8 cellular contexts compared by ENCODE assay signal in the genomic region with DNA sequence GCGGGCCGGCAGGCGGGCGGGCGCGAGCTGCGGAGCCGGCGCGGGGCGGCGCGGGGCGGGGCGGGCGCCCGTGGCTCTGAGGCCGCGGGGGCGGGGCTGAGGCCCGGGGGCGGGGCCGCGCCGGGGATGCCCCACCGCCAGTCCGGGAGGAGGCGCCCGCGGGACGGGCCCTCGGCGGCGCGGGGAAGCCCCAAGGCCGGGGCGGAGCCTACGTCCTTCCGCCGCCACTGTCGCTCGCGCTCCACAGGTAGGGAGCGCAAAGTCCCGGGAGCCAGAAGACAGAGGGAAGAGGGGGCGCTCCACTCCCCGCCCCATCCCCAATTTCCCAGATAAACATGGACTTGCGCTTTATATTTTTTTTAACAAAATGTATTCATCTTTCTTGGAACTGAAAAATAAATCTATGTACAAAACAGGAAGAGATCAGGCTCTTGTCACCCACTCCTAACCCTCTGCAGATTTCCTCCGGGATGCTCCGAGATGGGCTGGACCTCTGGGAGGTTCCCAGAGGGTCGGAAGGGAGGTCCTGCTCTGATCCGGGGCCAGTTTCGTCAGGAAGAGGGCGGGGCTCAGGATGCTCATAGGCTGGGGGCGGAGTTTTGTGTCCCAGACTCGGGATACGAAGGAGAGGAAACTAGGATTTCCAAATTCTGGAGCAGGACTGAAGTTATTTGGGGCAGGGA. TPM values are rescaled to one million over a fixed set of nuclear protein-coding genes. Genes with fewer than 3 reads are reported as not detected.
A peak's percentile ranks its signal among the peaks of the same experiment; 100 is the strongest.
DNase-seq lines count a peak whose midpoint lies in the region; TF ChIP-seq lines count a peak whose summit lies in the region.

TSS of gene MAP4K2 (minus strand) at position 52 of the 683 bp plus-strand sequence. CDS start 65 bp downstream, outside the sequence.

- DNase-seq in AG10803 (ENCODE audit: low read depth) (peak; percentile 74), HT-29 (ENCODE audit: low spot score) (peak; percentile 96), NT2/D1 (ENCODE audit: low read depth, low spot score) (peak; percentile 77)
- DNase-seq in activated CD8-positive, alpha-beta memory T cell treated with anti-CD3 and anti-CD28 coated beads, Interleukin-2, amount 50 U/mL, for 24 hours (ENCODE audit: extremely low read depth) = peak; percentile 37
- DNase-seq in stimulated activated CD8-positive, alpha-beta memory T cell treated with anti-CD3 and anti-CD28 coated beads, Interleukin-15, amount 100 ng/mL, for 1 hour (ENCODE audit: low read depth) = peak; percentile 57

- H3K9ac ChIP-seq in NT2/D1 (ENCODE audit: insufficient read length, low read depth) = peak within 1 kb of the TSS; percentile 76

- peak within 1 kb of the TSS; percentile 77 for H3K4me3 ChIP-seq in AG10803 (ENCODE audit: low read length)
- peak within 1 kb of the TSS; percentile 61 for H3K4me3 ChIP-seq in NT2/D1 (ENCODE audit: insufficient read length, low read depth)
- peak within 1 kb of the TSS; percentile 59 for H3K4me3 ChIP-seq in mesodermal cell (ENCODE audit: extremely low read depth, insufficient read depth, low read length, poor library complexity, severe bottlenecking)

- 0% methylated on average over 26 to 34 of the region's 57 CpGs for WGBS in mesodermal cell (ENCODE audit: insufficient coverage in 2 of 2), 2 experiments

- TF ChIP-seq POLR2A in GM19193 (IDR thresholded peaks at IDR 0.05; ENCODE audit: extremely low read depth, insufficient read depth, insufficient read length) = peak; percentile 63

- H3K4me1 ChIP-seq in NT2/D1 (ENCODE audit: insufficient read depth, insufficient read length) (peaks cover 27% of the 10 kb centered on the region), mesodermal cell (ENCODE audit: control insufficient read depth, insufficient read depth, low read length, poor library complexity, severe bottlenecking) (peaks cover 12% of the 10 kb centered on the region)

- H3K9me3 ChIP-seq in NT2/D1 (ENCODE audit: insufficient read depth, low read length) (no peaks in the 10 kb centered on the region), mesodermal cell (ENCODE audit: control insufficient read depth, low read length) (no peaks in the 10 kb centered on the region)

- TF ChIP-seq CTCF in AG10803 (conservative IDR thresholded peaks at IDR 0.05; ENCODE audit: low read length) = peak; percentile 19; the same call in 1 of the 2 replicates

- in situ Hi-C loops in endometrial microvascular endothelial cells (cut with HindIII; ENCODE audit: inconsistent ontology term, low pct_unique_long_range_greater_than_20kb, low sequenced_read_pairs) = no loop called here

- H3K36me3 ChIP-seq in NT2/D1 (ENCODE audit: insufficient read depth, insufficient read length, low read length) (peaks cover 62% of the 10 kb centered on the region), mesodermal cell (ENCODE audit: control insufficient read depth, insufficient read depth, low read length) (peaks cover 57% of the 10 kb centered on the region)

- H3K27ac ChIP-seq in mesodermal cell (ENCODE audit: low read depth, low read length, severe bottlenecking) = peak within 1 kb of the TSS; percentile 73

- H3K27me3 ChIP-seq in NT2/D1 (ENCODE audit: insufficient read depth, insufficient read length) = no peaks in the 10 kb centered on the region

RNA-seq across cellular contexts. Expression of gene MAP4K2, which starts in this region (rescaled TPM):
- 44.4 and 57.0 TPM in 2 replicates for total RNA-seq in HT-29 (2014; rRNA removed; shearing (Covaris generic))
- total RNA-seq in endometrial microvascular endothelial cells (ENCODE audit: inconsistent ontology term) = 42.8 TPM
- 43.9 TPM for polyA plus RNA-seq in mesodermal cell (2013, experiment 1 of 2)
- polyA plus RNA-seq in mesodermal cell (2013, experiment 2 of 2) = 33.9 TPM

Comparison
In these comparisons a context has a peak if more than half of its experiments do, and no peak if none do; other contexts are left out.
1. Peak in every context shown above with its lines: DNase-seq, H3K4me3 ChIP-seq and H3K27ac ChIP-seq.
2. DNase-seq: peak in every context shown above with its lines; median percentile 96 in HT-29; 77 in NT2/D1; 74 in AG10803; 57 in stimulated activated CD8-positive, alpha-beta memory T cell treated with anti-CD3 and anti-CD28 coated beads, Interleukin-15, amount 100 ng/mL, for 1 hour; 37 in activated CD8-positive, alpha-beta memory T cell treated with anti-CD3 and anti-CD28 coated beads, Interleukin-2, amount 50 U/mL, for 24 hours.